Comparison of ENCODE assay signal across 8 cellular contexts in genomic region chr14:65412881-65413738, GRCh38. TPM values are rescaled to one million over a fixed set of nuclear protein-coding genes. Genes with fewer than 3 reads are reported as not detected.
DNase-seq lines count a peak whose midpoint lies in the region; ATAC-seq and TF ChIP-seq lines count a peak whose summit lies in the region.

No MANE protein-coding gene starts in this region.

- WGBS in liver: 2% methylated on average over 85 of the region's 85 CpGs

- H3K27ac ChIP-seq in coronary artery (peak overlapping the region; percentile 91 to 93), liver (ENCODE audit: low read depth in 1 of 2, low read length in 2 of 2) (peak overlapping the region; percentile 30 to 87)

- no peaks in the 10 kb centered on the region for H3K9me3 ChIP-seq in liver (ENCODE audit: control insufficient read depth in 4 of 4, low read length in 3 of 4)

- TF ChIP-seq RAD21 in liver (IDR thresholded peaks at IDR 0.05): no peak

- peak; percentile 44 for ATAC-seq in HG02610 (IDR thresholded peaks at IDR 0.05; ENCODE audit: unreplicated experiment)

- H3K4me3 ChIP-seq in WI38 (ENCODE audit: low read depth, low read length) (peak overlapping the region; percentile 93), coronary artery (peak overlapping the region; percentile 73), liver (ENCODE audit: low read depth in 1 of 3, low read length in 3 of 3) (peak overlapping the region; percentile 82 to 86 (median 85))

- peaks cover 0 to 22% (median 10%) of the 10 kb centered on the region in 4 donors for H3K4me1 ChIP-seq in liver (ENCODE audit: control insufficient read depth in 4 of 4, insufficient read depth in 4 of 4, low read length in 3 of 4)

- H3K27me3 ChIP-seq in liver (ENCODE audit: control insufficient read depth in 4 of 4, insufficient read depth in 4 of 4, low read length in 3 of 4): no peaks in the 10 kb centered on the region

- peak overlapping the region in 1 of 2 donors; percentile 7 for H3K9ac ChIP-seq in liver (ENCODE audit: low read depth in 1 of 2, low read length in 2 of 2)

- TF ChIP-seq CTCF in WI38 (IDR thresholded peaks at IDR 0.05; ENCODE audit: low read depth, low read length) (no peak), coronary artery (IDR thresholded peaks at IDR 0.05) (no peak), liver (IDR thresholded peaks at IDR 0.05; ENCODE audit: low read depth, low read length, missing input control) (no peak)

- DNase-seq in NK-92 treated with Interleukin-12 subunit alpha and Interleukin-12 subunit beta, amount 100 ng/mL, for 24 hours (lab: John Stamatoyannopoulos, UW): peak; percentile 76
- DNase-seq in NK-92 (lab: John Stamatoyannopoulos, UW; ENCODE audit: unreplicated experiment) (no peak), NCI-H1105 treated with DMSO at 0.1 percent for 48 hours (lab: John Stamatoyannopoulos, UW) (peak; percentile 78), coronary artery (ENCODE audit: low spot score) (peak; percentile 86)
- DNase-seq in stimulated activated CD8-positive, alpha-beta memory T cell treated with anti-CD3 and anti-CD28 coated beads, Interleukin-15, amount 100 ng/mL, for 1 hour (ENCODE audit: low read depth): peak; percentile 32

- H3K36me3 ChIP-seq in liver (ENCODE audit: control insufficient read depth in 4 of 4, insufficient read depth in 3 of 4, low read depth in 1 of 4, low read length in 3 of 4): no peaks in the 10 kb centered on the region

TF ChIP-seq in liver, 16 proteins besides CTCF, POLR2A, EP300 and RAD21:
- TF ChIP-seq ZBTB33 (IDR thresholded peaks at IDR 0.05): no peak
- no peak for TF ChIP-seq YY1 (IDR thresholded peaks at IDR 0.05)
- no peak for TF ChIP-seq GABPA (IDR thresholded peaks at IDR 0.05 in 1 of 2, conservative IDR thresholded peaks at IDR 0.05 in 1 of 2)
- no peak for TF ChIP-seq HNF4A (conservative IDR thresholded peaks at IDR 0.05)
- no peak for TF ChIP-seq JUND (IDR thresholded peaks at IDR 0.05)

RNA-seq across cellular contexts. Expression of gene FUT8, which starts 0.6 kb away (rescaled TPM):
- total RNA-seq in liver: 10 to 100 TPM in 1 of 2 donors, 1 to 10 TPM in 1; 5.9 to 14.1 TPM
- 1 to 10 TPM; 1.1 to 2.1 TPM for polyA plus RNA-seq in liver
